ENCODE assay signal across 8 cellular contexts in the genomic region with DNA sequence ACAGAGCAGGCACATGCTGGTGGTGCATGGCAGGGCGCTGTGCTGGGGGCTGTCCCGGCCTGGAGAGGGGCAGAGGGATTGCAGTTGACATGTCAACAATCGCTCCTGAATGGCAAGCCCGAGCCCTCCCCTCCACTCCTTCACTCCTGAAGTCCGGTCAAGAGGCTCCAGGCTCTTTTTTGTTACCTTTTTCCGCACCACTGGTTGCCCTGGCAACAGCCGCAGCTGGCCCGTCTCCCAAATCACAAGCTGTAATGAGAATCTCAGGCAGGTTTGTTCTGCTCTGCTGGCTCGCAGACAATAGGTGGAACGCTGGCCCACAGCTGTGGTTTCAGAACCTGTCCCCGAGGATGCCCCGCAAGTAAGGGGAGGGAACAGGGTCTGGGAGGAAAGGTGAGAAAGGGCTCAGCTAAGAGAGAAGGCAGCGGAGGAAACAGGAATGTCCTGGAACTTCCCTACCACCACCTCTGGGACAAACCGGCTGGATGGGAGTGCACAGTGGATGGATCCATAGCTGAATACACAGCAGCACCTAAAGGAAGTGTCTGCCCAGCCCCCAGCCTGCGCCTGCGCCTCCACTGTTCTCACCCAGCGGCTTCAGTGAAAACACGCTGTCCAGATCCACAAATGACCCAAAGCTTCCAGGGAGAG. TPM values are rescaled to one million over a fixed set of nuclear protein-coding genes. Genes with fewer than 3 reads are reported as not detected.
A peak's percentile ranks its signal among the peaks of the same experiment; 100 is the strongest.
DNase-seq lines count a peak whose midpoint lies in the region; ATAC-seq and TF ChIP-seq lines count a peak whose summit lies in the region.

No MANE protein-coding gene starts in this region.

- ATAC-seq in GM21737 (IDR thresholded peaks at IDR 0.05; ENCODE audit: unreplicated experiment) (peak; percentile 44), HG02571 (IDR thresholded peaks at IDR 0.05; ENCODE audit: unreplicated experiment) (no peak), HG03196 (IDR thresholded peaks at IDR 0.05; ENCODE audit: unreplicated experiment) (no peak)

- H3K4me3 Mint-ChIP-seq in neural crest cell (peak overlapping the region; percentile 56), CD14-positive monocyte (no peak overlapping the region)

- DNase-seq in BE2C = peak; percentile 42
- peak; percentile 55 to 86 for DNase-seq in NCI-H187 (lab: John Stamatoyannopoulos, UW)
- peak; percentile 58 for DNase-seq in choroid plexus epithelial cell (ENCODE audit: low read depth)
- peak; percentile 45 for DNase-seq in neural crest cell (ENCODE audit: low read depth, low spot score)
- no peak for DNase-seq in CD14-positive monocyte (ENCODE audit: low spot score)

- H3K4me1 ChIP-seq in BE2C = peaks cover 3% of the 10 kb centered on the region; the same call in 1 of the 2 replicates

- H3K4me3 ChIP-seq in BE2C (ENCODE audit: low read depth, low read length) = peak overlapping the region; percentile 10; the same call in 1 of the 2 replicates
- no peak overlapping the region for H3K4me3 ChIP-seq in choroid plexus epithelial cell (ENCODE audit: low read depth, low read length)

- TF ChIP-seq CTCF in BE2C (IDR thresholded peaks at IDR 0.05; ENCODE audit: low read depth, low read length) = no peak
- TF ChIP-seq CTCF in choroid plexus epithelial cell (conservative IDR thresholded peaks at IDR 0.05; ENCODE audit: low read depth, low read length) = no peak
- TF ChIP-seq CTCF in neural crest cell (conservative IDR thresholded peaks at IDR 0.05) = no peak
- TF ChIP-seq CTCF in CD14-positive monocyte (IDR thresholded peaks at IDR 0.05) = no peak

- H3K36me3 ChIP-seq in BE2C = no peaks in the 10 kb centered on the region

- H3K36me3 Mint-ChIP-seq in neural crest cell (ENCODE audit: low read depth) = no peaks in the 10 kb centered on the region
- H3K36me3 Mint-ChIP-seq in CD14-positive monocyte = no peaks in the 10 kb centered on the region

- H3K9me3 Mint-ChIP-seq in neural crest cell (peaks cover 2% of the 10 kb centered on the region), CD14-positive monocyte (peaks cover 0 to 3% (median 0%) of the 10 kb centered on the region in 7 donors)

- H3K27ac Mint-ChIP-seq in neural crest cell (ENCODE audit: unreplicated experiment) = peak overlapping the region; percentile 95
- H3K27ac Mint-ChIP-seq in CD14-positive monocyte = no peak overlapping the region

- H3K4me1 Mint-ChIP-seq in neural crest cell = peaks cover 43% of the 10 kb centered on the region
- peaks cover 12% of the 10 kb centered on the region for H3K4me1 Mint-ChIP-seq in CD14-positive monocyte

- no peaks in the 10 kb centered on the region for H3K27me3 Mint-ChIP-seq in neural crest cell (ENCODE audit: low read depth)
- peaks cover 3 to 18% (median 15%) of the 10 kb centered on the region in 3 donors for H3K27me3 Mint-ChIP-seq in CD14-positive monocyte (ENCODE audit: low read depth in 3 of 3)

- H3K9me3 ChIP-seq in BE2C = no peaks in the 10 kb centered on the region

- intact Hi-C loops in CD14-positive monocyte (cut with micrococcal nuclease) = no loop called here

- H3K27me3 ChIP-seq in BE2C = no peaks in the 10 kb centered on the region

RNA-seq across cellular contexts. Expression of a gene that starts 58.9 kb away (rescaled TPM):
- not detected for polyA plus RNA-seq in BE2C (2012; ENCODE audit: insufficient read depth, insufficient read length, low read depth)
- not detected in 2 replicates for total RNA-seq in neural crest cell
- polyA plus RNA-seq in CD14-positive monocyte = not detected
